14 cellular contexts compared by ENCODE assay signal in the genomic region with DNA sequence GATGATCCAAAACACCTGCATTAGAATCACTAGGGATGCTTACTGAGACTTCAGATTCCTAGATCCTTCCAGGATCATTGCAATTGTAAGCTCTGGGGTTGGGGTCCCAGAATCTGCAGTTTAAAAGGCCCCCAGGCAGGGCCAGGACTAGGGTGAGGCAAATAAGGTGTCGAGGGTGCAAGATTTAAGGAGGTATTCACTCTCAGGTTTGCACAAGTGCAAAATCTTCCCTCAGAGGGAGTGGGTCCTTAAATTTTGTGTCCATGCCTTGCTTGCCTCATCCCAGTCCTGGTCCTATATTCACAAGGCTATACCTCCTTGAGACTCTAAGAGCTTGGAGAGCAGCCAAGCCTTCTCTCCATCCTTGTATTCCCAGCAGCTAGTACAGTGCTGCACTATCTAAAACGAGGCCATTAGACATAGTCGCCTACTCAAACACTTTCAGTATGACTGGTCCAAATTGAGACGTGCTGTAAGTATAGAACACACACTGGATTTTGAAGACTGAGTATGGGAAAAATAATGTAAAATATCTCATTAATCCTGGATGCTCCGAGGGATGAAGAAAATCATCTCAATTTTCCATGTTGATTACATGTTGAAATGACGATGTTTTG. TPM values are rescaled to one million over a fixed set of nuclear protein-coding genes. Genes with fewer than 3 reads are reported as not detected.
A peak's percentile ranks its signal among the peaks of the same experiment; 100 is the strongest.
DNase-seq lines count a peak whose midpoint lies in the region; ATAC-seq and TF ChIP-seq lines count a peak whose summit lies in the region.
"Had no signal": no experiment of that assay in that cellular context is flagged by ENCODE, and none has a peak within 500 bp of the region (broad histone marks: within the 10 kb centered on the region; RNA-seq: fewer than 3 reads in every experiment).

No MANE protein-coding gene starts in this region.

- no peak for TF ChIP-seq CTCF in progenitor cell of endocrine pancreas (IDR thresholded peaks at IDR 0.05; ENCODE audit: unreplicated experiment)

- no peaks in the 10 kb centered on the region for H3K4me1 Mint-ChIP-seq in progenitor cell of endocrine pancreas (ENCODE audit: low read depth)
- H3K4me1 Mint-ChIP-seq: natural killer cell had no signal

- H3K4me3 Mint-ChIP-seq in progenitor cell of endocrine pancreas (ENCODE audit: low read depth): no peak overlapping the region
- H3K4me3 Mint-ChIP-seq: activated naive CD8-positive, alpha-beta T cell; natural killer cell had no signal

- H3K36me3 Mint-ChIP-seq in progenitor cell of endocrine pancreas (ENCODE audit: insufficient read depth): peaks cover 5% of the 10 kb centered on the region
- H3K36me3 Mint-ChIP-seq: natural killer cell had no signal

- DNase-seq in cerebellum (ENCODE audit: low spot score): no peak
- DNase-seq in progenitor cell of endocrine pancreas (ENCODE audit: low spot score, unreplicated experiment): no peak
- no peak for DNase-seq in NCI-H748 treated with DMSO at 0.1 percent for 48 hours (lab: John Stamatoyannopoulos, UW)
- no peak for DNase-seq in stimulated activated CD4-positive, alpha-beta T cell treated with anti-CD3 and anti-CD28 coated beads, Interleukin-4, amount 100 ng/mL, for 24 hours
- DNase-seq: activated CD4-positive, alpha-beta T cell treated with anti-CD3 and anti-CD28 coated beads for 4 hours; foreskin fibroblast; islet precursor cell; natural killer cell; spleen had no signal

- no peaks in the 10 kb centered on the region for H3K9me3 Mint-ChIP-seq in progenitor cell of endocrine pancreas (ENCODE audit: low read depth)
- H3K9me3 Mint-ChIP-seq: natural killer cell had no signal

- no peaks in the 10 kb centered on the region for H3K27me3 Mint-ChIP-seq in progenitor cell of endocrine pancreas
- H3K27me3 Mint-ChIP-seq: activated naive CD8-positive, alpha-beta T cell had no signal

- peak; percentile 96 for ATAC-seq in GM18502 (IDR thresholded peaks at IDR 0.05; ENCODE audit: poor library complexity, unreplicated experiment)
- peak; percentile 99 for ATAC-seq in GM19395 (IDR thresholded peaks at IDR 0.05; ENCODE audit: unreplicated experiment)
- peak; percentile 81 for ATAC-seq in HG02840 (IDR thresholded peaks at IDR 0.05; ENCODE audit: low FRiP score, unreplicated experiment)
- peak; percentile 69 for ATAC-seq in HG03521 (IDR thresholded peaks at IDR 0.05; ENCODE audit: unreplicated experiment)
- ATAC-seq: natural killer cell had no signal

- H3K27ac Mint-ChIP-seq in progenitor cell of endocrine pancreas: no peak overlapping the region
- H3K27ac Mint-ChIP-seq: natural killer cell had no signal

RNA-seq across cellular contexts. Expression of gene MREG, which starts 31.6 kb away (rescaled TPM):
- total RNA-seq in cerebellum: 8.8 TPM
- 22.8 and 26.8 TPM in 2 replicates for total RNA-seq in progenitor cell of endocrine pancreas

RNA-seq across cellular contexts. Expression of gene PECR, which starts 36.6 kb away (rescaled TPM):
- 50.7 TPM for total RNA-seq in cerebellum
- total RNA-seq in progenitor cell of endocrine pancreas: 14.2 and 14.8 TPM in 2 replicates

RNA-seq across cellular contexts. Expression of gene TMEM169, which starts 36.7 kb away (rescaled TPM):
- total RNA-seq in cerebellum: 18.6 TPM
- 3.6 and 3.8 TPM in 2 replicates for total RNA-seq in progenitor cell of endocrine pancreas
